1 cellular context compared by ENCODE assay signal in the genomic region with DNA sequence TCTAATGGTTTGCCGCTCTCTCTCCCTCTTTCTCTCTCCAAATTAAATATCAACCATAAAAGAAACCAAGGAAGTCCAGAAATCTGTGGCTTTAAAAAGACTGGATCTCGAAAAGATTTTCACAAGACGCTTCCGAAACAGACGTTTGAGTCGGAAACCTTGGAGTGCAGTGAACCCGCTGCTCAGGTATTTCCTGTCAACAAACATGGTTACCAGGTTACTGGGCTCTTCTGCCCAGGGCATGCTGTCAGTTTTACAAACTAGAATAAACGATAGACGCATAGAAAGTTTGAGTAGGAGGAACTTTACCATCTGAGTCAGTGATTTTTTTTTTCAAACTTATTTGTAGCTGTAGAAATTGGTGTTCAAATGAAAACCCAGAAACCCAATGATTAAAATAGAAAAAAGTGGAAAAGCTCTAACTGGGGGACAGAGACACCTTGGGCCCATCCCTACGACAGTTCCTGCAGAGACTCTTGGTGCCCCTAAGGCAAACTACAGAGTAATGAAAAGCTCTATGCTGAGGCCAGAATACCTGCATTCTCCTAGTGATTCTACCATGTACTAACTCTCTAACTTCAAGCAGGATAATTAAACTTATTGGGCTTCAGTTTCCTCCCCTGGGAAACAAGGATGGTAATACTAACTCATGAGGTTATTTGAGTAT.
TF ChIP-seq lines count a peak whose summit lies in the region.

No MANE protein-coding gene starts in this region.

TF ChIP-seq in H1, 55 proteins besides CTCF, POLR2A, EP300 and RAD21 (continued from another document):
- TF ChIP-seq SP4 (IDR thresholded peaks at IDR 0.05; ENCODE audit: low read length) = no peak
- TF ChIP-seq KDM4A (IDR thresholded peaks at IDR 0.05; ENCODE audit: low read depth, low read length, severe bottlenecking) = no peak
- no peak for TF ChIP-seq FOSL1 (IDR thresholded peaks at IDR 0.05; ENCODE audit: insufficient read depth, low read depth, low read length)
- no peak for TF ChIP-seq CEBPB (IDR thresholded peaks at IDR 0.05; ENCODE audit: low read depth, low read length)
- no peak for TF ChIP-seq CTBP2 (IDR thresholded peaks at IDR 0.05; ENCODE audit: borderline replicate concordance, insufficient read depth, insufficient read length, low read length)
- TF ChIP-seq RNF2 (IDR thresholded peaks at IDR 0.05; ENCODE audit: borderline replicate concordance, low read depth, low read length, missing control alignments, poor library complexity, severe bottlenecking) = no peak
- no peak for TF ChIP-seq TEAD4 (IDR thresholded peaks at IDR 0.05; ENCODE audit: low read depth, low read length)
- TF ChIP-seq HDAC2 (IDR thresholded peaks at IDR 0.05; ENCODE audit: borderline replicate concordance in 1 of 2, low read depth in 2 of 2, low read length in 2 of 2) = no peak
- no peak for TF ChIP-seq RXRA (IDR thresholded peaks at IDR 0.05; ENCODE audit: insufficient read depth, low read depth, low read length)
- no peak for TF ChIP-seq SAP30 (IDR thresholded peaks at IDR 0.05; ENCODE audit: insufficient read depth, insufficient replicate concordance, low read length)
- no peak for TF ChIP-seq YY1 (IDR thresholded peaks at IDR 0.05; ENCODE audit: low read depth, low read length)
